In the genomic region with DNA sequence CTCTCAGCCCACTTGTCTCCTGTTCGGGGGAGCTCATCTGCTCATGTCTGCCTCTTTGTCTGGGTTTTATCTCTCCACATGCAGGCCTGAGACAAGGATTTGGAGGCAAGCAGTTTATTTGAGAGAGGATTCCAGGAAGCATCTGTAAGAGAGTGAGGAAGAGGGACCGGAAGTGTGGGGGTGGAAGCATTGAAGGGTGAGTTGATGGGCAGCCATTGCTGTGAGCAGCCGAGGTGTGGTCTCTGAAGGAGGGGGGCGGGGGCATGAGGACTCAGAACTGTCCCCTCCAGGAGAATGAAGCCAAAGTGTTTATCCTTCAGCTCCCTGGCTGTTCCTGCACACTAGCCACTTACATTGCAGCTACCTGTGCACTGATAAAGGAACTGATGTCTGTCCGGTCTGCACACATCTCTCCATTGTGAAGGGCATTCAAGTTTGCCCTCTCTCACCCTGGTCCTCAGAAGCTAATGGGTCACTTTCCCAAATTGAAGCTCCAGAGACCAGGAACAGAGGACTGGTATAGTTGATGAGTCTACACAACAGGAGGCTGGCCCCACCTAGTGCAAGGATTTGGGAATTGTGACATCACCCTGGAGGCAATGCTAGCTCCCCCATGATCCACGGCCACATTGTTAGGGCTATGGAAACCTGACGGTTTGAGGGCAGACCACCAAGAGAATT, we compare ENCODE assay signal across 1 cellular context.
TF ChIP-seq lines count a peak whose summit lies in the region.

No MANE protein-coding gene starts in this region.

TF ChIP-seq in K562, 482 proteins besides CTCF, POLR2A, EP300 and RAD21 (continued from another document):
- no peak for TF ChIP-seq LEF1 (IDR thresholded peaks at IDR 0.05)
- no peak for TF ChIP-seq FOXA1 (IDR thresholded peaks at IDR 0.05; ENCODE audit: borderline replicate concordance)
- no peak for TF ChIP-seq PURB (CRISPR knock-in tag; IDR thresholded peaks at IDR 0.05; ENCODE audit: low read depth)
- TF ChIP-seq, protein P1, sequence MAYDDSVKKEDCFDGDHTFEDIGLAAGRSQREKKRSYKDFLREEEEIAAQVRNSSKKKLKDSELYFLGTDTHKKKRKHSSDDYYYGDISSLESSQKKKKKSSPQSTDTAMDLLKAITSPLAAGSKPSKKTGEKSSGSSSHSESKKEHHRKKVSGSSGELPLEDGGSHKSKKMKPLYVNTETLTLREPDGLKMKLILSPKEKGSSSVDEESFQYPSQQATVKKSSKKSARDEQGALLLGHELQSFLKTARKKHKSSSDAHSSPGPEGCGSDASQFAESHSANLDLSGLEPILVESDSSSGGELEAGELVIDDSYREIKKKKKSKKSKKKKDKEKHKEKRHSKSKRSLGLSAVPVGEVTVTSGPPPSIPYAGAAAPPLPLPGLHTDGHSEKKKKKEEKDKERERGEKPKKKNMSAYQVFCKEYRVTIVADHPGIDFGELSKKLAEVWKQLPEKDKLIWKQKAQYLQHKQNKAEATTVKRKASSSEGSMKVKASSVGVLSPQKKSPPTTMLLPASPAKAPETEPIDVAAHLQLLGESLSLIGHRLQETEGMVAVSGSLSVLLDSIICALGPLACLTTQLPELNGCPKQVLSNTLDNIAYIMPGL (CRISPR knock-in tag; IDR thresholded peaks at IDR 0.05): no peak
- peak; percentile 73 for TF ChIP-seq ETV5 (CRISPR knock-in tag; IDR thresholded peaks at IDR 0.05; ENCODE audit: low read depth)
- TF ChIP-seq TBP (optimal IDR thresholded peaks at IDR 0.05; ENCODE audit: low read depth, low read length): no peak
- no peak for TF ChIP-seq SMAD4 (CRISPR knock-in tag; conservative IDR thresholded peaks at IDR 0.05)
- TF ChIP-seq HLTF (IDR thresholded peaks at IDR 0.05): no peak
- no peak for TF ChIP-seq FOXP1 (CRISPR knock-in tag; IDR thresholded peaks at IDR 0.05)
- TF ChIP-seq CAMTA2 (CRISPR knock-in tag; conservative IDR thresholded peaks at IDR 0.05): no peak
- no peak for TF ChIP-seq BCOR (IDR thresholded peaks at IDR 0.05)
- TF ChIP-seq, protein P2, sequence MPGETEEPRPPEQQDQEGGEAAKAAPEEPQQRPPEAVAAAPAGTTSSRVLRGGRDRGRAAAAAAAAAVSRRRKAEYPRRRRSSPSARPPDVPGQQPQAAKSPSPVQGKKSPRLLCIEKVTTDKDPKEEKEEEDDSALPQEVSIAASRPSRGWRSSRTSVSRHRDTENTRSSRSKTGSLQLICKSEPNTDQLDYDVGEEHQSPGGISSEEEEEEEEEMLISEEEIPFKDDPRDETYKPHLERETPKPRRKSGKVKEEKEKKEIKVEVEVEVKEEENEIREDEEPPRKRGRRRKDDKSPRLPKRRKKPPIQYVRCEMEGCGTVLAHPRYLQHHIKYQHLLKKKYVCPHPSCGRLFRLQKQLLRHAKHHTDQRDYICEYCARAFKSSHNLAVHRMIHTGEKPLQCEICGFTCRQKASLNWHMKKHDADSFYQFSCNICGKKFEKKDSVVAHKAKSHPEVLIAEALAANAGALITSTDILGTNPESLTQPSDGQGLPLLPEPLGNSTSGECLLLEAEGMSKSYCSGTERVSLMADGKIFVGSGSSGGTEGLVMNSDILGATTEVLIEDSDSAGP (CRISPR knock-in tag; IDR thresholded peaks at IDR 0.05): no peak
- no peak for TF ChIP-seq NR3C1 (CRISPR knock-in tag; IDR thresholded peaks at IDR 0.05)
- TF ChIP-seq MIER1 (IDR thresholded peaks at IDR 0.05; ENCODE audit: low read depth): no peak
- TF ChIP-seq, protein P3, sequence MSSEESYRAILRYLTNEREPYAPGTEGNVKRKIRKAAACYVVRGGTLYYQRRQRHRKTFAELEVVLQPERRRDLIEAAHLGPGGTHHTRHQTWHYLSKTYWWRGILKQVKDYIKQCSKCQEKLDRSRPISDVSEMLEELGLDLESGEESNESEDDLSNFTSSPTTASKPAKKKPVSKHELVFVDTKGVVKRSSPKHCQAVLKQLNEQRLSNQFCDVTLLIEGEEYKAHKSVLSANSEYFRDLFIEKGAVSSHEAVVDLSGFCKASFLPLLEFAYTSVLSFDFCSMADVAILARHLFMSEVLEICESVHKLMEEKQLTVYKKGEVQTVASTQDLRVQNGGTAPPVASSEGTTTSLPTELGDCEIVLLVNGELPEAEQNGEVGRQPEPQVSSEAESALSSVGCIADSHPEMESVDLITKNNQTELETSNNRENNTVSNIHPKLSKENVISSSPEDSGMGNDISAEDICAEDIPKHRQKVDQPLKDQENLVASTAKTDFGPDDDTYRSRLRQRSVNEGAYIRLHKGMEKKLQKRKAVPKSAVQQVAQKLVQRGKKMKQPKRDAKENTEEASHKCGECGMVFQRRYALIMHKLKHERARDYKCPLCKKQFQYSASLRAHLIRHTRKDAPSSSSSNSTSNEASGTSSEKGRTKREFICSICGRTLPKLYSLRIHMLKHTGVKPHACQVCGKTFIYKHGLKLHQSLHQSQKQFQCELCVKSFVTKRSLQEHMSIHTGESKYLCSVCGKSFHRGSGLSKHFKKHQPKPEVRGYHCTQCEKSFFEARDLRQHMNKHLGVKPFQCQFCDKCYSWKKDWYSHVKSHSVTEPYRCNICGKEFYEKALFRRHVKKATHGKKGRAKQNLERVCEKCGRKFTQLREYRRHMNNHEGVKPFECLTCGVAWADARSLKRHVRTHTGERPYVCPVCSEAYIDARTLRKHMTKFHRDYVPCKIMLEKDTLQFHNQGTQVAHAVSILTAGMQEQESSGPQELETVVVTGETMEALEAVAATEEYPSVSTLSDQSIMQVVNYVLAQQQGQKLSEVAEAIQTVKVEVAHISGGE (CRISPR knock-in tag; IDR thresholded peaks at IDR 0.05): no peak
- TF ChIP-seq MEF2A (IDR thresholded peaks at IDR 0.05; ENCODE audit: control insufficient read depth, low read depth, low read length): no peak
- TF ChIP-seq SRSF3 (IDR thresholded peaks at IDR 0.05; ENCODE audit: insufficient read depth, low read length): no peak
- TF ChIP-seq ETV1 (tag; conservative IDR thresholded peaks at IDR 0.05; ENCODE audit: low read depth): peak; percentile 45; the same call in 1 of the 2 replicates
- TF ChIP-seq, protein P4, sequence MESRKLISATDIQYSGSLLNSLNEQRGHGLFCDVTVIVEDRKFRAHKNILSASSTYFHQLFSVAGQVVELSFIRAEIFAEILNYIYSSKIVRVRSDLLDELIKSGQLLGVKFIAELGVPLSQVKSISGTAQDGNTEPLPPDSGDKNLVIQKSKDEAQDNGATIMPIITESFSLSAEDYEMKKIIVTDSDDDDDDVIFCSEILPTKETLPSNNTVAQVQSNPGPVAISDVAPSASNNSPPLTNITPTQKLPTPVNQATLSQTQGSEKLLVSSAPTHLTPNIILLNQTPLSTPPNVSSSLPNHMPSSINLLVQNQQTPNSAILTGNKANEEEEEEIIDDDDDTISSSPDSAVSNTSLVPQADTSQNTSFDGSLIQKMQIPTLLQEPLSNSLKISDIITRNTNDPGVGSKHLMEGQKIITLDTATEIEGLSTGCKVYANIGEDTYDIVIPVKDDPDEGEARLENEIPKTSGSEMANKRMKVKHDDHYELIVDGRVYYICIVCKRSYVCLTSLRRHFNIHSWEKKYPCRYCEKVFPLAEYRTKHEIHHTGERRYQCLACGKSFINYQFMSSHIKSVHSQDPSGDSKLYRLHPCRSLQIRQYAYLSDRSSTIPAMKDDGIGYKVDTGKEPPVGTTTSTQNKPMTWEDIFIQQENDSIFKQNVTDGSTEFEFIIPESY (CRISPR knock-in tag; IDR thresholded peaks at IDR 0.05): no peak
- no peak for TF ChIP-seq KDM5B (IDR thresholded peaks at IDR 0.05; ENCODE audit: insufficient replicate concordance, low read depth, low read length)
- peak; percentile 27; the same call in 1 of the 2 replicates for TF ChIP-seq ZNF584 (CRISPR knock-in tag; IDR thresholded peaks at IDR 0.05; ENCODE audit: low read depth)
- no peak for TF ChIP-seq RB1 (IDR thresholded peaks at IDR 0.05; ENCODE audit: low read depth)
- no peak for TF ChIP-seq RUNX1 (IDR thresholded peaks at IDR 0.05; ENCODE audit: low read depth)
